Comparison of ENCODE assay signal across 8 cellular contexts in genomic region chr7:73623798-73624668, GRCh38. TPM values are rescaled to one million over a fixed set of nuclear protein-coding genes. Genes with fewer than 3 reads are reported as not detected.
DNase-seq lines count a peak whose midpoint lies in the region; ATAC-seq and TF ChIP-seq lines count a peak whose summit lies in the region.

A gene with protein sequence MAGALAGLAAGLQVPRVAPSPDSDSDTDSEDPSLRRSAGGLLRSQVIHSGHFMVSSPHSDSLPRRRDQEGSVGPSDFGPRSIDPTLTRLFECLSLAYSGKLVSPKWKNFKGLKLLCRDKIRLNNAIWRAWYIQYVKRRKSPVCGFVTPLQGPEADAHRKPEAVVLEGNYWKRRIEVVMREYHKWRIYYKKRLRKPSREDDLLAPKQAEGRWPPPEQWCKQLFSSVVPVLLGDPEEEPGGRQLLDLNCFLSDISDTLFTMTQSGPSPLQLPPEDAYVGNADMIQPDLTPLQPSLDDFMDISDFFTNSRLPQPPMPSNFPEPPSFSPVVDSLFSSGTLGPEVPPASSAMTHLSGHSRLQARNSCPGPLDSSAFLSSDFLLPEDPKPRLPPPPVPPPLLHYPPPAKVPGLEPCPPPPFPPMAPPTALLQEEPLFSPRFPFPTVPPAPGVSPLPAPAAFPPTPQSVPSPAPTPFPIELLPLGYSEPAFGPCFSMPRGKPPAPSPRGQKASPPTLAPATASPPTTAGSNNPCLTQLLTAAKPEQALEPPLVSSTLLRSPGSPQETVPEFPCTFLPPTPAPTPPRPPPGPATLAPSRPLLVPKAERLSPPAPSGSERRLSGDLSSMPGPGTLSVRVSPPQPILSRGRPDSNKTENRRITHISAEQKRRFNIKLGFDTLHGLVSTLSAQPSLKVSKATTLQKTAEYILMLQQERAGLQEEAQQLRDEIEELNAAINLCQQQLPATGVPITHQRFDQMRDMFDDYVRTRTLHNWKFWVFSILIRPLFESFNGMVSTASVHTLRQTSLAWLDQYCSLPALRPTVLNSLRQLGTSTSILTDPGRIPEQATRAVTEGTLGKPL (minus strand): TSS chr7:73624522. CDS start chr7:73624492, 30 bp downstream.

- H3K36me3 ChIP-seq in psoas muscle (ENCODE audit: insufficient read depth in 1 of 2, low read depth in 1 of 2), result no peaks in the 10 kb centered on the region
- no peaks in the 10 kb centered on the region for H3K36me3 ChIP-seq in aorta (ENCODE audit: control insufficient read depth in 1 of 2, insufficient read depth in 2 of 2, low read length in 1 of 2)

- TF ChIP-seq CTCF in CD14-positive monocyte (IDR thresholded peaks at IDR 0.05) (no peak), psoas muscle (IDR thresholded peaks at IDR 0.05) (no peak)

- intact Hi-C loops in CD14-positive monocyte (cut with micrococcal nuclease), result no loop called here
- intact Hi-C loops in psoas muscle (cut with DNase I), result no loop called here
- intact Hi-C loops in aorta (cut with DNase I), result no loop called here

- H3K27me3 ChIP-seq in psoas muscle (ENCODE audit: insufficient read depth in 3 of 3, low read length in 2 of 3) (peaks cover 0 to 16% (median 4%) of the 10 kb centered on the region in 3 donors), aorta (ENCODE audit: control insufficient read depth in 1 of 2, insufficient read depth in 2 of 2, low read length in 1 of 2) (no peaks in the 10 kb centered on the region)

- DNase-seq in CD14-positive monocyte (ENCODE audit: low spot score) (peak; percentile 72), LHCN-M2 (ENCODE audit: low read depth) (peak; percentile 29), T-helper 1 cell (peak; percentile 27 to 50 (median 47)), astrocyte of the hippocampus (ENCODE audit: low read depth, low spot score) (peak; percentile 78), hepatic stellate cell (ENCODE audit: low spot score) (peak; percentile 86), psoas muscle (peak; percentile 86 to 93), aorta (peak; percentile 79 to 91)

- H3K9me3 ChIP-seq in psoas muscle, result no peaks in the 10 kb centered on the region
- no peaks in the 10 kb centered on the region for H3K9me3 ChIP-seq in aorta (ENCODE audit: control insufficient read depth, low read length)

- H3K4me1 ChIP-seq in psoas muscle, result no peaks in the 10 kb centered on the region
- H3K4me1 ChIP-seq in aorta (ENCODE audit: control insufficient read depth in 1 of 2, insufficient read depth in 2 of 2, low read length in 2 of 2), result no peaks in the 10 kb centered on the region

- H3K27ac Mint-ChIP-seq in CD14-positive monocyte, result peak within 1 kb of the TSS in 1 of 7 donors; percentile 25

- H3K4me3 ChIP-seq in psoas muscle, result peak within 1 kb of the TSS; percentile 67
- H3K4me3 ChIP-seq in aorta (ENCODE audit: low read length in 2 of 2), result peak within 1 kb of the TSS in 1 of 2 donors; percentile 22

- peak within 1 kb of the TSS; percentile 48 to 80 for H3K4me3 Mint-ChIP-seq in CD14-positive monocyte

- H3K36me3 Mint-ChIP-seq in CD14-positive monocyte, result no peaks in the 10 kb centered on the region

- H3K9me3 Mint-ChIP-seq in CD14-positive monocyte, result peaks cover 0 to 18% (median 8%) of the 10 kb centered on the region in 7 donors

- ATAC-seq in psoas muscle (peak; percentile 86 to 93 (median 88)), aorta (ENCODE audit: low FRiP score) (peak; percentile 81), HG03196 (IDR thresholded peaks at IDR 0.05; ENCODE audit: unreplicated experiment) (no peak)

- H3K27ac ChIP-seq in psoas muscle (peak within 1 kb of the TSS; percentile 59), aorta (ENCODE audit: low read depth in 1 of 2, low read length in 2 of 2) (no peak within 1 kb of the TSS)

- peaks cover 10% of the 10 kb centered on the region for H3K4me1 Mint-ChIP-seq in CD14-positive monocyte

- H3K27me3 Mint-ChIP-seq in CD14-positive monocyte (ENCODE audit: low read depth in 3 of 3), result peaks cover 78 to 98% (median 92%) of the 10 kb centered on the region in 3 donors

- 1 to 3% (median 2%) methylated on average over 65 to 80 of the region's 80 CpGs for WGBS in psoas muscle, 3 donors
- whole genome bisulfite sequencing in aorta, 2 donors, result 2 to 4% methylated on average over 34 to 80 of the region's 80 CpGs

RNA-seq across cellular contexts. Expression of the gene that starts here (rescaled TPM):
- under 1 TPM in 1 of 2 donors, not detected in 1; 0.15 TPM for polyA plus RNA-seq in CD14-positive monocyte
- total RNA-seq in LHCN-M2 (2014; rRNA removed), result 0.13 and 0.63 TPM in 2 replicates
- 0.07 TPM for polyA plus RNA-seq in LHCN-M2 (2012)
- total RNA-seq in psoas muscle, result 10 to 100 TPM; 16.3 to 65.2 (median 27.6) TPM
- polyA plus RNA-seq in psoas muscle, result 10 to 100 TPM; 11.1 to 43.6 (median 14.1) TPM
- 1 to 10 TPM; 2.0 to 4.5 TPM for total RNA-seq in aorta
- polyA plus RNA-seq in aorta, result 10 to 100 TPM in 1 of 2 donors, under 1 TPM in 1; 0.23 to 13.5 TPM

Comparison
In these comparisons a context has a peak if more than half of its experiments do, and no peak if none do; other contexts are left out.
1. Peak in DNase-seq in CD14-positive monocyte; RNA of the gene not detected or under 1 TPM.
2. Peak in DNase-seq in LHCN-M2; RNA of the gene not detected or under 1 TPM.
3. DNase-seq: peak in every context shown above with its lines; median percentile 90 in psoas muscle; 86 in hepatic stellate cell; 85 in aorta; 78 in astrocyte of the hippocampus; 72 in CD14-positive monocyte; 47 in T-helper 1 cell; 29 in LHCN-M2.